ENCODE assay signal across 10 cellular contexts in genomic region chr13:90414691-90415596, GRCh38.
DNase-seq lines count a peak whose midpoint lies in the region; ATAC-seq, FAIRE-seq and TF ChIP-seq lines count a peak whose summit lies in the region.
"Had no signal": no experiment of that assay in that cellular context is flagged by ENCODE, and none has a peak within 500 bp of the region (broad histone marks: within the 10 kb centered on the region; RNA-seq: fewer than 3 reads in every experiment).

No MANE protein-coding gene starts in this region.

- intact Hi-C loops in activated T-helper 1 cell treated with anti-CD3 and anti-CD28 coated beads, Interleukin-12 subunit alpha, Interleukin-12 subunit beta, Interleukin-2, Interleukin-4 antibody, amounts not matched to agents 30 ng/mL and 10 ng/mL and 1 ng/mL, durations not matched to agents 14 hours and 24 hours and 36 hours (cut with micrococcal nuclease): no loop called here
- intact Hi-C loops in Right ventricle myocardium inferior (cut with DNase I): no loop called here

- no peak for ATAC-seq in Right ventricle myocardium inferior
- ATAC-seq: activated naive CD4-positive, alpha-beta T cell treated with anti-CD3 and anti-CD28 coated beads, Interleukin-2, amount 50 U/mL, for 72 hours; gastroesophageal sphincter had no signal

- no peak for TF ChIP-seq CTCF in choroid plexus epithelial cell (conservative IDR thresholded peaks at IDR 0.05; ENCODE audit: low read depth, low read length)

- peak; percentile 82 for DNase-seq in NCI-H510A treated with DMSO at 0.1 percent for 48 hours (lab: John Stamatoyannopoulos, UW)
- peak; percentile 89 for DNase-seq in choroid plexus epithelial cell (ENCODE audit: low read depth)
- DNase-seq in myocyte (ENCODE audit: low read depth): peak; percentile 41
- DNase-seq in NCI-H748 treated with DMSO at 0.1 percent for 48 hours (lab: John Stamatoyannopoulos, UW): no peak
- no peak for DNase-seq in effector CD8-positive, alpha-beta T cell (lab: John Stamatoyannopoulos, UW)
- DNase-seq in activated T-helper 1 cell treated with anti-CD3 and anti-CD28 coated beads, Interleukin-12 subunit alpha, Interleukin-12 subunit beta, Interleukin-2, Interleukin-4 antibody, amounts not matched to agents 30 ng/mL and 10 ng/mL and 1 ng/mL, durations not matched to agents 14 hours and 24 hours and 36 hours (ENCODE audit: low spot score): no peak
- DNase-seq in Right ventricle myocardium inferior (ENCODE audit: missing footprints): no peak

- FAIRE-seq in G401.6 (lab: Jason Lieb, UNC): peak; percentile 3

- no peak overlapping the region for H3K27ac Mint-ChIP-seq in activated T-helper 1 cell treated with anti-CD3 and anti-CD28 coated beads, Interleukin-12 subunit alpha, Interleukin-12 subunit beta, Interleukin-2, Interleukin-4 antibody, amounts not matched to agents 30 ng/mL and 10 ng/mL and 1 ng/mL, durations not matched to agents 14 hours and 24 hours and 36 hours
- H3K27ac Mint-ChIP-seq: activated naive CD4-positive, alpha-beta T cell treated with anti-CD3 and anti-CD28 coated beads, Interleukin-2, amount 50 U/mL, for 72 hours had no signal

- H3K4me1 Mint-ChIP-seq in activated T-helper 1 cell treated with anti-CD3 and anti-CD28 coated beads, Interleukin-12 subunit alpha, Interleukin-12 subunit beta, Interleukin-2, Interleukin-4 antibody, amounts not matched to agents 30 ng/mL and 10 ng/mL and 1 ng/mL, durations not matched to agents 14 hours and 24 hours and 36 hours (ENCODE audit: low read depth): no peaks in the 10 kb centered on the region

- H3K9me3 Mint-ChIP-seq in activated T-helper 1 cell treated with anti-CD3 and anti-CD28 coated beads, Interleukin-12 subunit alpha, Interleukin-12 subunit beta, Interleukin-2, Interleukin-4 antibody, amounts not matched to agents 30 ng/mL and 10 ng/mL and 1 ng/mL, durations not matched to agents 14 hours and 24 hours and 36 hours: peaks cover 13% of the 10 kb centered on the region

- H3K4me3 Mint-ChIP-seq in activated T-helper 1 cell treated with anti-CD3 and anti-CD28 coated beads, Interleukin-12 subunit alpha, Interleukin-12 subunit beta, Interleukin-2, Interleukin-4 antibody, amounts not matched to agents 30 ng/mL and 10 ng/mL and 1 ng/mL, durations not matched to agents 14 hours and 24 hours and 36 hours: no peak overlapping the region

- H3K4me3 ChIP-seq in choroid plexus epithelial cell (ENCODE audit: low read depth, low read length): no peak overlapping the region
- H3K4me3 ChIP-seq: gastroesophageal sphincter had no signal

- H3K36me3 Mint-ChIP-seq in activated T-helper 1 cell treated with anti-CD3 and anti-CD28 coated beads, Interleukin-12 subunit alpha, Interleukin-12 subunit beta, Interleukin-2, Interleukin-4 antibody, amounts not matched to agents 30 ng/mL and 10 ng/mL and 1 ng/mL, durations not matched to agents 14 hours and 24 hours and 36 hours (ENCODE audit: low read depth): no peaks in the 10 kb centered on the region
- H3K36me3 Mint-ChIP-seq: activated naive CD4-positive, alpha-beta T cell treated with anti-CD3 and anti-CD28 coated beads, Interleukin-2, amount 50 U/mL, for 72 hours had no signal

- no peaks in the 10 kb centered on the region for H3K27me3 Mint-ChIP-seq in activated T-helper 1 cell treated with anti-CD3 and anti-CD28 coated beads, Interleukin-12 subunit alpha, Interleukin-12 subunit beta, Interleukin-2, Interleukin-4 antibody, amounts not matched to agents 30 ng/mL and 10 ng/mL and 1 ng/mL, durations not matched to agents 14 hours and 24 hours and 36 hours (ENCODE audit: insufficient read depth)

Comparison
In these comparisons a context has a peak if more than half of its experiments do, and no peak if none do; other contexts are left out.
1. DNase-seq: peak in NCI-H510A treated with DMSO at 0.1 percent for 48 hours (single experiment), choroid plexus epithelial cell (single experiment) and myocyte (single experiment); none in NCI-H748 treated with DMSO at 0.1 percent for 48 hours (single experiment), effector CD8-positive, alpha-beta T cell (single experiment), activated T-helper 1 cell treated with anti-CD3 and anti-CD28 coated beads, Interleukin-12 subunit alpha, Interleukin-12 subunit beta, Interleukin-2, Interleukin-4 antibody, amounts not matched to agents 30 ng/mL and 10 ng/mL and 1 ng/mL, durations not matched to agents 14 hours and 24 hours and 36 hours (single experiment) and Right ventricle myocardium inferior (single experiment).